12 cellular contexts compared by ENCODE assay signal in genomic region chr12:3996322-3996721, GRCh38.
DNase-seq lines count a peak whose midpoint lies in the region; ATAC-seq and TF ChIP-seq lines count a peak whose summit lies in the region.
"Had no signal": no experiment of that assay in that cellular context is flagged by ENCODE, and none has a peak within 500 bp of the region (broad histone marks: within the 10 kb centered on the region; RNA-seq: fewer than 3 reads in every experiment).

No MANE protein-coding gene starts in this region.

- ATAC-seq in CD4-positive, alpha-beta T cell (ENCODE audit: poor library complexity) = no peak
- ATAC-seq in IMR-90 (ENCODE audit: low read depth) (0 out of 2 replicates have a peak, but pooled peaks have one; percentile 14), foreskin keratinocyte (no peak)

- no peak overlapping the region for H3K23ac ChIP-seq in IMR-90 (ENCODE audit: low read depth, low read length)

- H3K9me3 Mint-ChIP-seq in CD4-positive, alpha-beta T cell = no peaks in the 10 kb centered on the region
- peaks cover 5% of the 10 kb centered on the region for H3K9me3 Mint-ChIP-seq in nephron

- H3K4me3 Mint-ChIP-seq in CD4-positive, alpha-beta T cell = peak overlapping the region; percentile 36
- H3K4me3 Mint-ChIP-seq in nephron = no peak overlapping the region

- H3K56ac ChIP-seq in IMR-90 (ENCODE audit: extremely low read depth, insufficient read depth, low read length) = no peak overlapping the region

- H3K9ac ChIP-seq in IMR-90 (ENCODE audit: low read depth, low read length) = no peak overlapping the region

- no peaks in the 10 kb centered on the region for H3K36me3 ChIP-seq in IMR-90 (ENCODE audit: control insufficient read depth, insufficient read depth, low read length)
- H3K36me3 ChIP-seq: BE2C had no signal

- no peaks in the 10 kb centered on the region for H4K20me1 ChIP-seq in IMR-90 (ENCODE audit: insufficient read depth, low read length)

- whole genome bisulfite sequencing in IMR-90 (ENCODE audit: extremely low coverage in 2 of 2, insufficient read length in 1 of 2), 2 experiments = no CpG with 5 or more reads among the region's 5 CpGs

- H3K27me3 ChIP-seq in CD4-positive, alpha-beta T cell (ENCODE audit: control insufficient read depth, insufficient read depth, low read length) = no peaks in the 10 kb centered on the region
- H3K27me3 ChIP-seq in IMR-90 (ENCODE audit: control insufficient read depth, insufficient read depth, low read length) (peaks cover 24% of the 10 kb centered on the region), foreskin keratinocyte (peaks cover 22% of the 10 kb centered on the region)

- H3K4me2 ChIP-seq in IMR-90 (ENCODE audit: low read depth, low read length) = no peak overlapping the region

- no peak overlapping the region for H2BK5ac ChIP-seq in IMR-90 (ENCODE audit: low read depth, low read length, poor library complexity, severe bottlenecking)

- H3K18ac ChIP-seq in IMR-90 (ENCODE audit: low read depth, low read length) = no peak overlapping the region

- H2AK5ac ChIP-seq in IMR-90 (ENCODE audit: low read depth, low read length) = no peak overlapping the region

- no peak overlapping the region for H2BK20ac ChIP-seq in IMR-90 (ENCODE audit: low read depth, low read length)

- TF ChIP-seq POLR2A in IMR-90 (IDR thresholded peaks at IDR 0.05; ENCODE audit: low read depth, low read length) = no peak

- no peak for TF ChIP-seq CTCF in CD4-positive, alpha-beta T cell (IDR thresholded peaks at IDR 0.05)
- no peak for TF ChIP-seq CTCF in IMR-90 (conservative IDR thresholded peaks at IDR 0.05; ENCODE audit: low read depth, low read length)
- no peak for TF ChIP-seq CTCF in foreskin keratinocyte (conservative IDR thresholded peaks at IDR 0.05)
- no peak for TF ChIP-seq CTCF in nephron (IDR thresholded peaks at IDR 0.05; ENCODE audit: unreplicated experiment in 3 of 3)

- H2BK120ac ChIP-seq in IMR-90 (ENCODE audit: low read depth, low read length) = no peak overlapping the region

- H3K9me3 ChIP-seq in CD4-positive, alpha-beta T cell (ENCODE audit: control insufficient read depth, low read length) = no peaks in the 10 kb centered on the region
- H3K9me3 ChIP-seq in IMR-90 (ENCODE audit: control insufficient read depth, insufficient read depth, low read length) = no peaks in the 10 kb centered on the region
- H3K9me3 ChIP-seq: BE2C had no signal

- H3K4ac ChIP-seq in IMR-90 (ENCODE audit: low read depth, low read length) = no peak overlapping the region

- no peak overlapping the region for H3K14ac ChIP-seq in IMR-90 (replicated peaks; ENCODE audit: low read depth, low read length)

- H3K9me1 ChIP-seq in IMR-90 (ENCODE audit: insufficient read depth, low read length) = no peaks in the 10 kb centered on the region

- TF ChIP-seq RAD21 in IMR-90 (IDR thresholded peaks at IDR 0.05; ENCODE audit: low read length) = no peak

- no peaks in the 10 kb centered on the region for H3K27me3 Mint-ChIP-seq in CD4-positive, alpha-beta T cell
- H3K27me3 Mint-ChIP-seq in nephron (ENCODE audit: low read depth) = peaks cover 17% of the 10 kb centered on the region

- no peak for DNase-seq in CD4-positive, alpha-beta T cell
- DNase-seq in IMR-90 (no peak), foreskin keratinocyte (peak in 1 of 2 donors; percentile 33), NCI-H1694 treated with DMSO at 0.1 percent for 48 hours (lab: John Stamatoyannopoulos, UW) (no peak), activated gamma-delta T cell treated with Interleukin-2 at 50 U/mL for 16 hours (no peak), NCI-H2107 (lab: John Stamatoyannopoulos, UW) (no peak)
- DNase-seq in stimulated activated naive CD4-positive, alpha-beta T cell treated with Interleukin-2 at 50 U/mL for 16 hours (lab: John Stamatoyannopoulos, UW) = no peak
- DNase-seq: NK-92 treated with Interleukin-12 subunit alpha and Interleukin-12 subunit beta, amount 100 ng/mL, for 24 hours had no signal

- CTCF ChIA-PET in CD4-positive, alpha-beta T cell (lab: Charles Lee) = interaction anchor here (0.6 to 1.5 kb wide), 5 partner anchors 12 to 281 kb away, joined by 3 to 10 read pairs (median 3); no protein-coding TSS in a partner anchor
- CTCF ChIA-PET in IMR-90 (lab: Yijun Ruan, JAX) = interaction anchor here (0.9 to 8.7 kb wide), 3 partner anchors 36 to 281 kb away, joined by 4 to 45 read pairs (median 7); no protein-coding TSS in a partner anchor

- no peak overlapping the region for H2AK9ac ChIP-seq in IMR-90 (replicated peaks; ENCODE audit: low read depth, low read length, poor library complexity)

- H3K4me1 ChIP-seq in IMR-90 (ENCODE audit: control insufficient read depth, insufficient read depth, low read length) = no peaks in the 10 kb centered on the region
- peaks cover 10% of the 10 kb centered on the region for H3K4me1 ChIP-seq in foreskin keratinocyte
- H3K4me1 ChIP-seq: BE2C had no signal

- peaks cover 4% of the 10 kb centered on the region for H3K36me3 Mint-ChIP-seq in CD4-positive, alpha-beta T cell (ENCODE audit: low read depth)
- no peaks in the 10 kb centered on the region for H3K36me3 Mint-ChIP-seq in nephron (ENCODE audit: low read depth)
- H3K36me3 Mint-ChIP-seq: IgD-negative memory B cell had no signal

- H2AFZ ChIP-seq in IMR-90 (replicated peaks; ENCODE audit: low read length, poor library complexity) = no peak overlapping the region

- H4K8ac ChIP-seq in IMR-90 (ENCODE audit: low read depth in 2 of 2, low read length in 2 of 2) = no peak overlapping the region

- POLR2A ChIA-PET in CD4-positive, alpha-beta T cell (lab: Charles Lee) = interaction anchor here (0.7 to 1.0 kb wide), 3 partner anchors 8 to 280 kb away, joined by 3 read pairs; no protein-coding TSS in a partner anchor
- POLR2A ChIA-PET in IMR-90 (lab: Charles Lee; ENCODE audit: unreplicated experiment) = no interaction called here

- intact Hi-C loops in CD4-positive, alpha-beta T cell (cut with DNase I, micrococcal nuclease) = loop anchor here (2.0 to 10.0 kb wide), 3 partner anchors 36 to 118 kb away; no protein-coding TSS in a partner anchor
- intact Hi-C loops in IMR-90 (cut with micrococcal nuclease) = loop anchor here (10.0 kb wide), 1 partner anchor 108 kb away; no protein-coding TSS in a partner anchor

- no TSS peak for BruUV-seq in IMR-90 (replicated peaks; lab: Mats Ljungman, UMichigan)

- in situ Hi-C loops in IMR-90 (cut with MboI; ENCODE audit: low sequenced_read_pairs) = no loop called here

- no peak overlapping the region for H4K5ac ChIP-seq in IMR-90 (ENCODE audit: low read depth, low read length)

- no peak overlapping the region for H3K27ac ChIP-seq in CD4-positive, alpha-beta T cell (ENCODE audit: low read depth, low read length)
- H3K27ac ChIP-seq in IMR-90 (ENCODE audit: insufficient read depth, low read length) (no peak overlapping the region), foreskin keratinocyte (peak overlapping the region; percentile 35)
- H3K27ac ChIP-seq: RWPE1 had no signal

- H3K4me1 Mint-ChIP-seq in CD4-positive, alpha-beta T cell (ENCODE audit: low read depth) = peaks cover 48% of the 10 kb centered on the region
- H3K4me1 Mint-ChIP-seq in nephron = peaks cover 59% of the 10 kb centered on the region

- dilution Hi-C loops in IMR-90 (cut with HindIII; ENCODE audit: low sequenced_read_pairs, unreplicated experiment) = no loop called here

- H3K27ac Mint-ChIP-seq in CD4-positive, alpha-beta T cell = peak overlapping the region; percentile 69
- H3K27ac Mint-ChIP-seq in nephron = peak overlapping the region in 2 of 3 experiments; percentile 11 to 48

- no peak overlapping the region for H3K4me3 ChIP-seq in IMR-90 (ENCODE audit: insufficient read depth, low read depth, low read length)

- no peak overlapping the region for H4K91ac ChIP-seq in IMR-90 (ENCODE audit: insufficient read depth, low read depth, low read length)

- H3K79me1 ChIP-seq in IMR-90 (ENCODE audit: low read depth in 1 of 2, low read length in 2 of 2) = no peaks in the 10 kb centered on the region

- no peak overlapping the region for H2BK15ac ChIP-seq in IMR-90 (ENCODE audit: low read depth, low read length)

TF ChIP-seq in IMR-90, 13 proteins besides CTCF, POLR2A, EP300 and RAD21:
- no peak for TF ChIP-seq NFE2L2 (IDR thresholded peaks at IDR 0.05; ENCODE audit: low read depth, low read length)
- no peak for TF ChIP-seq USF2 (IDR thresholded peaks at IDR 0.05; ENCODE audit: low read depth, low read length)
- TF ChIP-seq CHD1 (IDR thresholded peaks at IDR 0.05; ENCODE audit: low read depth, low read length) = no peak
- no peak for TF ChIP-seq MAZ (IDR thresholded peaks at IDR 0.05; ENCODE audit: borderline replicate concordance, low read depth, low read length)
